In genomic region chr1:175540928-175541645, GRCh38 we compare ENCODE assay signal across 15 cellular contexts.
"Had no signal": no experiment of that assay in that cellular context is flagged by ENCODE, and none has a peak within 500 bp of the region (broad histone marks: within the 10 kb centered on the region; RNA-seq: fewer than 3 reads in every experiment).

No MANE protein-coding gene starts in this region.

- H3K4me1 ChIP-seq: gastrocnemius medialis, heart right ventricle, testis had no signal

- ATAC-seq: activated CD8-positive, alpha-beta T cell treated with anti-CD3 and anti-CD28 coated beads for 36 hours; gastrocnemius medialis; natural killer cell treated with Interleukin-12 subunit alpha and Interleukin-12 subunit beta and Interleukin-15 and Interleukin-18, amount 100 ng/mL, for 72 hours; T-cell had no signal

- H3K9me3 ChIP-seq: gastrocnemius medialis, heart right ventricle, testis had no signal

- FAIRE-seq: kidney had no signal

- H3K27ac ChIP-seq: epithelial cell of prostate, gastrocnemius medialis, heart right ventricle, testis had no signal

- DNase-seq: activated CD4-positive, alpha-beta T cell treated with anti-CD3 and anti-CD28 coated beads for 4 hours; activated CD8-positive, alpha-beta memory T cell treated with anti-CD3 and anti-CD28 coated beads, Interleukin-2, amount 50 U/mL, for 4 hours; activated CD8-positive, alpha-beta T cell treated with anti-CD3 and anti-CD28 coated beads for 36 hours; activated naive CD4-positive, alpha-beta T cell treated with anti-CD3 and anti-CD28 coated beads for 36 hours; effector memory CD4-positive, alpha-beta T cell; gastrocnemius medialis; heart right ventricle; kidney; stimulated activated CD4-positive, alpha-beta T cell treated with anti-CD3 and anti-CD28 coated beads, Interleukin-4, amount 100 ng/mL, for 1 hour; stimulated activated CD8-positive, alpha-beta memory T cell treated with anti-CD3 and anti-CD28 coated beads, Interleukin-4, amount 100 ng/mL, for 48 hours; T-cell; T1000; testis had no signal

- H3K27me3 ChIP-seq: gastrocnemius medialis, testis had no signal

- H3K4me3 ChIP-seq: gastrocnemius medialis, heart right ventricle, testis had no signal

- H3K36me3 ChIP-seq: gastrocnemius medialis, heart right ventricle had no signal
